Comparison of ENCODE assay signal across 7 cellular contexts in genomic region chrX:153765138-153766079, GRCh38. TPM values are rescaled to one million over a fixed set of nuclear protein-coding genes. Genes with fewer than 3 reads are reported as not detected.
A peak's percentile ranks its signal among the peaks of the same experiment; 100 is the strongest.
DNase-seq lines count a peak whose midpoint lies in the region; ATAC-seq lines count a peak whose summit lies in the region.

No MANE protein-coding gene starts in this region.

- DNase-seq in HT1080 (ENCODE audit: low read depth) (peak; percentile 23), amniotic epithelial cell (ENCODE audit: low read depth) (peak; percentile 16), hypothalamus (lab: John Stamatoyannopoulos, UW) (peak in 49 of 51 donors; percentile 22 to 97 (median 82))
- no peak for DNase-seq in stimulated activated CD4-positive, alpha-beta T cell treated with anti-CD3 and anti-CD28 coated beads, Interleukin-2, amount 100 ng/mL, for 48 hours

- ATAC-seq in GM21737 (IDR thresholded peaks at IDR 0.05; ENCODE audit: unreplicated experiment) (no peak), HG03457 (IDR thresholded peaks at IDR 0.05; ENCODE audit: unreplicated experiment) (no peak)

- H3K27ac ChIP-seq in temporal lobe (ENCODE audit: low read depth, low read length), result peak overlapping the region; percentile 99

RNA-seq across cellular contexts. Expression of gene PLXNB3, which starts 1.4 kb away (rescaled TPM):
- total RNA-seq in HT1080 (2014; rRNA removed; shearing (Covaris generic)), result 2.3 and 4.5 TPM in 2 replicates
- 4.8 and 5.3 TPM in 2 replicates for polyA plus RNA-seq in HT1080 (2015; cell fraction: cytosol; rRNA removed)
- 23.7 and 35.6 TPM in 2 replicates for polyA plus RNA-seq in HT1080 (2015; cell fraction: nucleus; rRNA removed)
- total RNA-seq in temporal lobe, result 2.2 TPM

RNA-seq across cellular contexts. Expression of gene SRPK3, which starts 15.4 kb away (rescaled TPM):
- total RNA-seq in HT1080 (2014; rRNA removed; shearing (Covaris generic)), result 0.03 TPM in 1 of 2 replicates, not detected in the other
- polyA plus RNA-seq in HT1080 (2015; cell fraction: cytosol; rRNA removed), result 0.02 TPM in 1 of 2 replicates, not detected in the other
- polyA plus RNA-seq in HT1080 (2015; cell fraction: nucleus; rRNA removed), result 0.06 and 0.44 TPM in 2 replicates
- total RNA-seq in temporal lobe, result 0.25 TPM

RNA-seq across cellular contexts. Expression of gene IDH3G, which starts 28.8 kb away (rescaled TPM):
- total RNA-seq in HT1080 (2014; rRNA removed; shearing (Covaris generic)), result 57.1 and 65.2 TPM in 2 replicates
- polyA plus RNA-seq in HT1080 (2015; cell fraction: cytosol; rRNA removed), result 56.4 and 68.9 TPM in 2 replicates
- 79.1 and 90.7 TPM in 2 replicates for polyA plus RNA-seq in HT1080 (2015; cell fraction: nucleus; rRNA removed)
- 52.1 TPM for total RNA-seq in temporal lobe

RNA-seq across cellular contexts. Expression of gene SSR4, which starts 29.1 kb away (rescaled TPM):
- total RNA-seq in HT1080 (2014; rRNA removed; shearing (Covaris generic)), result 76.9 and 89.2 TPM in 2 replicates
- 132 and 136 TPM in 2 replicates for polyA plus RNA-seq in HT1080 (2015; cell fraction: cytosol; rRNA removed)
- polyA plus RNA-seq in HT1080 (2015; cell fraction: nucleus; rRNA removed), result 78.1 and 94.0 TPM in 2 replicates
- total RNA-seq in temporal lobe, result 50.2 TPM

RNA-seq across cellular contexts. Expression of gene ABCD1, which starts 40.8 kb away (rescaled TPM):
- 1.5 and 1.9 TPM in 2 replicates for total RNA-seq in HT1080 (2014; rRNA removed; shearing (Covaris generic))
- polyA plus RNA-seq in HT1080 (2015; cell fraction: cytosol; rRNA removed), result 6.2 and 6.8 TPM in 2 replicates
- polyA plus RNA-seq in HT1080 (2015; cell fraction: nucleus; rRNA removed), result 10.0 and 10.2 TPM in 2 replicates
- 3.4 TPM for total RNA-seq in temporal lobe

Comparison
In these comparisons a context has a peak if more than half of its experiments do, and no peak if none do; other contexts are left out.
1. DNase-seq: peak in HT1080 (single experiment), amniotic epithelial cell (single experiment) and hypothalamus (49 of 51); none in stimulated activated CD4-positive, alpha-beta T cell treated with anti-CD3 and anti-CD28 coated beads, Interleukin-2, amount 100 ng/mL, for 48 hours (0 of 2).